Comparison of ENCODE assay signal across 8 cellular contexts in genomic region chr9:20622330-20623020, GRCh38. TPM values are rescaled to one million over a fixed set of nuclear protein-coding genes. Genes with fewer than 3 reads are reported as not detected.
DNase-seq lines count a peak whose midpoint lies in the region; ATAC-seq and TF ChIP-seq lines count a peak whose summit lies in the region.

TSS of gene MLLT3 (minus strand) at chr9:20622499.

- H3K4me1 ChIP-seq in KMS-11 (ENCODE audit: low read depth, poor library complexity, severe bottlenecking), result peaks cover 8% of the 10 kb centered on the region

- no peaks in the 10 kb centered on the region for H3K9me3 Mint-ChIP-seq in activated T-helper 2 cell treated with anti-CD3 and anti-CD28 coated beads, Interferon-gamma antibody, Interleukin-2, Interleukin-4, amounts not matched to agents 10 μg/mL and 5 μg/mL and 100 μg/mL, durations not matched to agents 14 hours and 24 hours and 36 hours
- H3K9me3 Mint-ChIP-seq in nephron, result no peaks in the 10 kb centered on the region

- peak within 1 kb of the TSS; percentile 27 for H3K4me3 ChIP-seq in KMS-11 (IDR thresholded peaks at IDR 0.05; ENCODE audit: insufficient read depth, low read depth, low read length)
- H3K4me3 ChIP-seq in fibroblast of pulmonary artery (replicated peaks; ENCODE audit: low read depth, low read length), result peak within 1 kb of the TSS; percentile 66

- no peaks in the 10 kb centered on the region; the same call in 1 of the 2 replicates for H3K79me2 ChIP-seq in KMS-11 (ENCODE audit: insufficient read depth, low read depth)

- H3K4me1 Mint-ChIP-seq in activated T-helper 2 cell treated with anti-CD3 and anti-CD28 coated beads, Interferon-gamma antibody, Interleukin-2, Interleukin-4, amounts not matched to agents 10 μg/mL and 5 μg/mL and 100 μg/mL, durations not matched to agents 14 hours and 24 hours and 36 hours (ENCODE audit: low read depth), result peaks cover 43% of the 10 kb centered on the region
- peaks cover 39% of the 10 kb centered on the region for H3K4me1 Mint-ChIP-seq in nephron

- H3K4me3 Mint-ChIP-seq in activated T-helper 2 cell treated with anti-CD3 and anti-CD28 coated beads, Interferon-gamma antibody, Interleukin-2, Interleukin-4, amounts not matched to agents 10 μg/mL and 5 μg/mL and 100 μg/mL, durations not matched to agents 14 hours and 24 hours and 36 hours (ENCODE audit: low read depth), result peak within 1 kb of the TSS; percentile 92
- H3K4me3 Mint-ChIP-seq in nephron, result peak within 1 kb of the TSS; percentile 97 to 100 (median 98)

- peak within 1 kb of the TSS; percentile 97 for H2AFZ ChIP-seq in KMS-11 (ENCODE audit: low read depth)

- H3K27ac ChIP-seq in KMS-11, result peak within 1 kb of the TSS; percentile 66

- peak; percentile 78 for ATAC-seq in GM21737 (IDR thresholded peaks at IDR 0.05; ENCODE audit: unreplicated experiment)
- ATAC-seq in stimulated activated naive CD8-positive, alpha-beta T cell treated with anti-CD3 and anti-CD28 coated beads, Interleukin-15, Interleukin-2, amounts not matched to agents 100 U/mL and 50 U/mL, for 24 hours, result peak; percentile 85

- H3K27ac Mint-ChIP-seq in activated T-helper 2 cell treated with anti-CD3 and anti-CD28 coated beads, Interferon-gamma antibody, Interleukin-2, Interleukin-4, amounts not matched to agents 10 μg/mL and 5 μg/mL and 100 μg/mL, durations not matched to agents 14 hours and 24 hours and 36 hours, result peak within 1 kb of the TSS; percentile 94
- H3K27ac Mint-ChIP-seq in nephron, result peak within 1 kb of the TSS; percentile 32 to 93 (median 89)

- peaks cover 22% of the 10 kb centered on the region for H3K36me3 Mint-ChIP-seq in activated T-helper 2 cell treated with anti-CD3 and anti-CD28 coated beads, Interferon-gamma antibody, Interleukin-2, Interleukin-4, amounts not matched to agents 10 μg/mL and 5 μg/mL and 100 μg/mL, durations not matched to agents 14 hours and 24 hours and 36 hours (ENCODE audit: low read depth)
- no peaks in the 10 kb centered on the region for H3K36me3 Mint-ChIP-seq in nephron (ENCODE audit: low read depth)

- no peaks in the 10 kb centered on the region for H4K20me1 ChIP-seq in KMS-11 (ENCODE audit: insufficient read depth)

- intact Hi-C loops in activated T-helper 2 cell treated with anti-CD3 and anti-CD28 coated beads, Interferon-gamma antibody, Interleukin-2, Interleukin-4, amounts not matched to agents 10 μg/mL and 5 μg/mL and 100 μg/mL, durations not matched to agents 14 hours and 24 hours and 36 hours (cut with micrococcal nuclease), result loop anchor here (1.0 to 5.0 kb wide), 16 partner anchors 60 to 1495 kb away; partner anchors contain the start of genes FOCAD, HACD4 and PLIN2

- DNase-seq in DMS79 (lab: John Stamatoyannopoulos, UW) (peak; percentile 89), RKO (ENCODE audit: low spot score) (peak; percentile 94), fibroblast of pulmonary artery (ENCODE audit: low read depth) (peak; percentile 96)
- DNase-seq in activated T-helper 2 cell treated with anti-CD3 and anti-CD28 coated beads, Interferon-gamma antibody, Interleukin-2, Interleukin-4, amounts not matched to agents 10 μg/mL and 5 μg/mL and 100 μg/mL, durations not matched to agents 14 hours and 24 hours and 36 hours (ENCODE audit: low spot score), result peak; percentile 96
- DNase-seq in stimulated activated naive CD8-positive, alpha-beta T cell treated with anti-CD3 and anti-CD28 coated beads, Interleukin-15, Interleukin-2, amounts not matched to agents 100 U/mL and 50 U/mL, for 24 hours, result peak; percentile 97

- TF ChIP-seq CTCF in KMS-11 (conservative IDR thresholded peaks at IDR 0.05; ENCODE audit: low read depth, low read length) (no peak), fibroblast of pulmonary artery (IDR thresholded peaks at IDR 0.05; ENCODE audit: low read length, missing control alignments) (no peak), nephron (IDR thresholded peaks at IDR 0.05; ENCODE audit: unreplicated experiment in 3 of 3) (no peak)

- peak within 1 kb of the TSS; percentile 66 for H3K4me2 ChIP-seq in KMS-11

- H3K9ac ChIP-seq in KMS-11, result peak within 1 kb of the TSS; percentile 69

- 0 out of 2 replicates have a peak, but pooled peaks cover 2% of the 10 kb centered on the region for H3K27me3 ChIP-seq in KMS-11 (ENCODE audit: insufficient read depth, low read depth)

- no peaks in the 10 kb centered on the region for H3K27me3 Mint-ChIP-seq in activated T-helper 2 cell treated with anti-CD3 and anti-CD28 coated beads, Interferon-gamma antibody, Interleukin-2, Interleukin-4, amounts not matched to agents 10 μg/mL and 5 μg/mL and 100 μg/mL, durations not matched to agents 14 hours and 24 hours and 36 hours (ENCODE audit: low read depth)
- peaks cover 52% of the 10 kb centered on the region for H3K27me3 Mint-ChIP-seq in nephron (ENCODE audit: low read depth)

- no peaks in the 10 kb centered on the region for H3K36me3 ChIP-seq in KMS-11 (ENCODE audit: insufficient read depth)

RNA-seq across cellular contexts. Expression of gene MLLT3, which starts in this region (rescaled TPM):
- total RNA-seq in activated T-helper 2 cell treated with anti-CD3 and anti-CD28 coated beads, Interferon-gamma antibody, Interleukin-2, Interleukin-4, amounts not matched to agents 10 μg/mL and 5 μg/mL and 100 μg/mL, durations not matched to agents 14 hours and 24 hours and 36 hours, result 22.4 and 24.9 TPM in 2 replicates

Comparison
In these comparisons a context has a peak if more than half of its experiments do, and no peak if none do; other contexts are left out.
1. Peak in every context shown above with its lines: DNase-seq, ATAC-seq, H3K4me3 ChIP-seq and H3K27ac ChIP-seq.